20 cellular contexts compared by ENCODE assay signal in the genomic region with DNA sequence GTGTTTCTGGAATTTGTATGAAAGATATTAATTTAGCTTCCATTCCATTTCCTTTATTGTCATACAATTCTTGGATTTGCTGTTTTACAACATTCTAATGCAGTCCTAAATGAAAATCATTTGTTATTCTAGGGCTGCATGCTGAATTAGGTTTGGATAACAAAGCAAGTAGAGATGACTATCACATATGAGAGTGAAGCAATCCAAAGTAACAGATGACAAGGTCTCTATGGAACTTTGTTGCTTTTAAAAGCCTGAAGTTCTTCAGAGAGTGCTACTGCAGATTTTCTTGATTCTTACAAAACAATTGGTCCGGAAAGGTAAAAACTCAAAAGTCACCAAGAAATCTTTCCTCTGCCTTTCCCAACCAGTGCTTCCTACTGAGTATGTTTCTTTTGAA. TPM values are rescaled to one million over a fixed set of nuclear protein-coding genes. Genes with fewer than 3 reads are reported as not detected.
DNase-seq lines count a peak whose midpoint lies in the region; ATAC-seq and TF ChIP-seq lines count a peak whose summit lies in the region.
"Had no signal": no experiment of that assay in that cellular context is flagged by ENCODE, and none has a peak within 500 bp of the region (broad histone marks: within the 10 kb centered on the region; RNA-seq: fewer than 3 reads in every experiment).

No MANE protein-coding gene starts in this region.

- POLR2A ChIA-PET in MCF 10A (lab: Yijun Ruan, JAX): interaction anchor here (0.6 to 0.7 kb wide), 2 partner anchors 72 to 589 kb away, joined by 3 read pairs; no protein-coding TSS in a partner anchor

- TF ChIP-seq CTCF in HFFc6 (IDR thresholded peaks at IDR 0.05) (no peak), epithelial cell of esophagus (IDR thresholded peaks at IDR 0.05; ENCODE audit: insufficient read depth, low read depth, low read length, missing control alignments) (no peak), foreskin fibroblast (IDR thresholded peaks at IDR 0.05; ENCODE audit: low read depth, low read length) (no peak), tibial artery (IDR thresholded peaks at IDR 0.05) (no peak), MCF 10A (IDR thresholded peaks at IDR 0.05; ENCODE audit: unreplicated experiment) (no peak), heart left ventricle (IDR thresholded peaks at IDR 0.05) (no peak)

- no peaks in the 10 kb centered on the region for H3K9me3 ChIP-seq in tibial artery
- H3K9me3 ChIP-seq in heart left ventricle: peaks cover 0 to 15% (median 8%) of the 10 kb centered on the region in 12 donors
- H3K9me3 ChIP-seq: SJCRH30 had no signal

- 91 to 96% (median 94%) methylated on average over 1 of the region's 1 CpG for WGBS in heart left ventricle, 4 donors

- no peaks in the 10 kb centered on the region for H3K4me1 ChIP-seq in tibial artery
- H3K4me1 ChIP-seq in heart left ventricle: no peaks in the 10 kb centered on the region
- H3K4me1 ChIP-seq: SJCRH30 had no signal

- intact Hi-C loops in tibial artery (cut with DNase I; ENCODE audit: low total_unique reads): no loop called here
- intact Hi-C loops in MCF 10A (cut with micrococcal nuclease): no loop called here
- intact Hi-C loops in heart left ventricle (cut with DNase I): no loop called here

- no peak overlapping the region for H3K27ac ChIP-seq in tibial artery
- no peak overlapping the region for H3K27ac ChIP-seq in heart left ventricle
- H3K27ac ChIP-seq: 22Rv1; BLaER1 treated with 17β-estradiol and CSF1 and Interleukin-3, amounts not matched to agents 10 nM and 100 nM; PC-9; SJCRH30 had no signal

- H3K27me3 Mint-ChIP-seq in HFFc6 (ENCODE audit: insufficient read depth): peaks cover 19% of the 10 kb centered on the region
- no peaks in the 10 kb centered on the region for H3K27me3 Mint-ChIP-seq in MCF 10A (ENCODE audit: insufficient read depth, unreplicated experiment)

- TF ChIP-seq POLR2A in heart left ventricle (IDR thresholded peaks at IDR 0.05): no peak

- H3K4me1 Mint-ChIP-seq in HFFc6 (ENCODE audit: low read depth) (peaks cover 19% of the 10 kb centered on the region), MCF 10A (ENCODE audit: insufficient read depth, unreplicated experiment) (no peaks in the 10 kb centered on the region)

- H3K36me3 Mint-ChIP-seq in HFFc6 (ENCODE audit: low read depth): peaks cover 5% of the 10 kb centered on the region; the same call in 1 of the 2 replicates
- no peaks in the 10 kb centered on the region for H3K36me3 Mint-ChIP-seq in MCF 10A (ENCODE audit: insufficient read depth, unreplicated experiment)

- CTCF ChIA-PET in MCF 10A (lab: Yijun Ruan, JAX): interaction anchor here (1.0 kb wide), 1 partner anchor 10 kb away, joined by 3 read pairs; no protein-coding TSS in a partner anchor

- ATAC-seq in heart left ventricle: no peak

- H3K4me3 Mint-ChIP-seq in HFFc6: no peak overlapping the region
- no peak overlapping the region for H3K4me3 Mint-ChIP-seq in MCF 10A (ENCODE audit: unreplicated experiment)

- H3K36me3 ChIP-seq in tibial artery: no peaks in the 10 kb centered on the region
- no peaks in the 10 kb centered on the region for H3K36me3 ChIP-seq in heart left ventricle
- H3K36me3 ChIP-seq: SJCRH30 had no signal

- H3K27me3 ChIP-seq in tibial artery: no peaks in the 10 kb centered on the region
- no peaks in the 10 kb centered on the region for H3K27me3 ChIP-seq in heart left ventricle
- H3K27me3 ChIP-seq: BLaER1 treated with 17β-estradiol and CSF1 and Interleukin-3, amounts not matched to agents 10 nM and 100 nM; SJCRH30 had no signal

- BruUV-seq in MCF 10A (replicated peaks; lab: Mats Ljungman, UMichigan): no TSS peak

- H3K4me3 ChIP-seq in epithelial cell of esophagus (ENCODE audit: low read length): no peak overlapping the region
- H3K4me3 ChIP-seq in foreskin fibroblast (ENCODE audit: low read depth in 1 of 2, low read length in 2 of 2): no peak overlapping the region
- no peak overlapping the region for H3K4me3 ChIP-seq in tibial artery
- H3K4me3 ChIP-seq in heart left ventricle: no peak overlapping the region
- H3K4me3 ChIP-seq: BLaER1 treated with 17β-estradiol and CSF1 and Interleukin-3, amounts not matched to agents 10 nM and 100 nM; PC-9; SJCRH30 had no signal

- peak; percentile 6 for DNase-seq in AG08395 (ENCODE audit: low spot score)
- peak; percentile 28 for DNase-seq in HFFc6
- peak; percentile 2 for DNase-seq in epithelial cell of esophagus (ENCODE audit: low read depth)
- peak; percentile 26 to 66 for DNase-seq in foreskin fibroblast
- no peak for DNase-seq in tibial artery
- no peak for DNase-seq in D341Med (ENCODE audit: low spot score)
- DNase-seq in MCF 10A (ENCODE audit: unreplicated experiment): no peak
- DNase-seq in heart left ventricle: no peak
- DNase-seq: DND-41, GDM1, HCEC 1CT, KG1, NCI-H1092, NCI-H146, NCI-H510A treated with DMSO at 0.1 percent for 48 hours, NCI-H82, PC-9, SJCRH30 had no signal

- H3K9me3 Mint-ChIP-seq in HFFc6 (peaks cover 11% of the 10 kb centered on the region; the same call in 1 of the 2 replicates), MCF 10A (ENCODE audit: unreplicated experiment) (peaks cover 12% of the 10 kb centered on the region)

- H3K27ac Mint-ChIP-seq in HFFc6: no peak overlapping the region
- no peak overlapping the region for H3K27ac Mint-ChIP-seq in MCF 10A (ENCODE audit: low read depth, unreplicated experiment)

RNA-seq across cellular contexts. Expression of gene VCAN, which starts 56.9 kb away (rescaled TPM):
- 10 to 100 TPM; 18.8 to 25.5 (median 22.5) TPM for total RNA-seq in HFFc6 (2021; fragmentation: NEBNext Ultra II Directional; extraction: Animal tissue kit (Norgen Biotek cat#: 25700))
- total RNA-seq in MCF 10A (2022) (44.1 and 50.6 TPM in 2 replicates), heart left ventricle (100 to 1,000 TPM in 1 of 9 donors, 10 to 100 TPM in 8; 11.6 to 121 (median 29.5) TPM)
- polyA plus RNA-seq in heart left ventricle: 10 to 100 TPM in 1 of 2 donors, 1 to 10 TPM in 1; 4.8 to 24.3 TPM

Comparison
In these comparisons a context has a peak if more than half of its experiments do, and no peak if none do; other contexts are left out.
1. DNase-seq: peak in AG08395 (single experiment), HFFc6 (single experiment), epithelial cell of esophagus (single experiment) and foreskin fibroblast (2 of 2); none in tibial artery (0 of 2), D341Med (single experiment), MCF 10A (single experiment) and heart left ventricle (0 of 5).